In genomic region chr2:102302458-102302857, GRCh38 we compare ENCODE assay signal across 9 cellular contexts.
DNase-seq lines count a peak whose midpoint lies in the region; ATAC-seq and FAIRE-seq lines count a peak whose summit lies in the region.
"Had no signal": no experiment of that assay in that cellular context is flagged by ENCODE, and none has a peak within 500 bp of the region (broad histone marks: within the 10 kb centered on the region; RNA-seq: fewer than 3 reads in every experiment).

No MANE protein-coding gene starts in this region.

- FAIRE-seq in G401.6 (lab: Jason Lieb, UNC): peak; percentile 27
- FAIRE-seq in RCC 7860 (lab: Jason Lieb, UNC): peak; percentile 38
- peak; percentile 76 for FAIRE-seq in colon (lab: Jason Lieb, UNC)
- FAIRE-seq: HTR-8/SVneo had no signal

- ATAC-seq in stimulated activated effector memory CD8-positive, alpha-beta T cell treated with anti-CD3 and anti-CD28 coated beads, Interleukin-12 subunit alpha, Interleukin-12 subunit beta, amount 100 ng/mL, for 72 hours: no peak
- no peak for ATAC-seq in GM21381 (IDR thresholded peaks at IDR 0.05; ENCODE audit: unreplicated experiment)

- DNase-seq in RCC 7860 (ENCODE audit: low spot score): no peak
- DNase-seq in stimulated activated effector memory CD8-positive, alpha-beta T cell treated with anti-CD3 and anti-CD28 coated beads, Interleukin-12 subunit alpha, Interleukin-12 subunit beta, amount 100 ng/mL, for 72 hours (ENCODE audit: low spot score in 2 of 2): no peak
- no peak for DNase-seq in NCI-H748 treated with DMSO at 0.1 percent for 48 hours (lab: John Stamatoyannopoulos, UW)
- DNase-seq in activated CD4-positive, alpha-beta T cell treated with anti-CD3 and anti-CD28 coated beads for 4 hours: no peak

- H3K4me3 Mint-ChIP-seq in stimulated activated effector memory CD8-positive, alpha-beta T cell treated with anti-CD3 and anti-CD28 coated beads, Interleukin-12 subunit alpha, Interleukin-12 subunit beta, amount 100 ng/mL, for 72 hours: peak overlapping the region; percentile 43

- H3K9me3 Mint-ChIP-seq in stimulated activated effector memory CD8-positive, alpha-beta T cell treated with anti-CD3 and anti-CD28 coated beads, Interleukin-12 subunit alpha, Interleukin-12 subunit beta, amount 100 ng/mL, for 72 hours: no peaks in the 10 kb centered on the region
- H3K9me3 Mint-ChIP-seq: CD4-positive, CD25-positive, alpha-beta regulatory T cell had no signal

- H3K36me3 Mint-ChIP-seq in stimulated activated effector memory CD8-positive, alpha-beta T cell treated with anti-CD3 and anti-CD28 coated beads, Interleukin-12 subunit alpha, Interleukin-12 subunit beta, amount 100 ng/mL, for 72 hours: no peaks in the 10 kb centered on the region
- H3K36me3 Mint-ChIP-seq: CD4-positive, CD25-positive, alpha-beta regulatory T cell had no signal

- peaks cover 50% of the 10 kb centered on the region for H3K4me1 Mint-ChIP-seq in stimulated activated effector memory CD8-positive, alpha-beta T cell treated with anti-CD3 and anti-CD28 coated beads, Interleukin-12 subunit alpha, Interleukin-12 subunit beta, amount 100 ng/mL, for 72 hours

- H3K27ac Mint-ChIP-seq in stimulated activated effector memory CD8-positive, alpha-beta T cell treated with anti-CD3 and anti-CD28 coated beads, Interleukin-12 subunit alpha, Interleukin-12 subunit beta, amount 100 ng/mL, for 72 hours: peak overlapping the region; percentile 84
